In genomic region chr18:25661836-25662235, GRCh38 we compare ENCODE assay signal across 20 cellular contexts.
"Had no signal": no experiment of that assay in that cellular context is flagged by ENCODE, and none has a peak within 500 bp of the region (broad histone marks: within the 10 kb centered on the region; RNA-seq: fewer than 3 reads in every experiment).

No MANE protein-coding gene starts in this region.

- H3K9me3 ChIP-seq: gastroesophageal sphincter, heart left ventricle, lower lobe of right lung, right atrium auricular region, tibial nerve had no signal

- ATAC-seq: activated naive CD4-positive, alpha-beta T cell treated with anti-CD3 and anti-CD28 coated beads, Interleukin-2, amount 50 U/mL, for 72 hours; activated T-cell treated with anti-CD3 and anti-CD28 coated beads, Interleukin-2, amount 50 U/mL, for 72 hours; gastroesophageal sphincter; heart left ventricle; left colon; lower lobe of right lung had no signal

- H3K4me1 ChIP-seq: gastroesophageal sphincter, lower lobe of right lung, right atrium auricular region, tibial nerve had no signal

- H3K4me3 ChIP-seq: cardiac muscle cell, gastroesophageal sphincter, heart left ventricle, lower lobe of right lung, right atrium auricular region, tibial nerve had no signal

- H3K36me3 ChIP-seq: cardiac muscle cell, gastroesophageal sphincter, heart left ventricle, lower lobe of right lung, right atrium auricular region, tibial nerve, WERI-Rb-1 had no signal

- FAIRE-seq: colon had no signal

- H3K27ac ChIP-seq: cardiac muscle cell, epithelial cell of prostate, gastroesophageal sphincter, heart left ventricle, lower lobe of right lung, right atrium auricular region, tibial nerve, WERI-Rb-1 had no signal

- H3K27me3 ChIP-seq: cardiac muscle cell, gastroesophageal sphincter, right atrium auricular region, tibial nerve had no signal

- DNase-seq: activated CD4-positive, alpha-beta T cell treated with anti-CD3 and anti-CD28 coated beads for 1 hour; activated effector memory CD4-positive, alpha-beta T cell treated with anti-CD3 and anti-CD28 coated beads, Interleukin-2, amount 50 U/mL, for 16 hours; activated T-cell treated with anti-CD3 and anti-CD28 coated beads, Interleukin-2, amount 50 U/mL, for 72 hours; amygdala; endodermal cell; heart left ventricle; left colon; lower lobe of right lung; midbrain; occipital lobe; SW 1271; T-helper 2 cell; WERI-Rb-1 had no signal
